ENCODE assay signal across 15 cellular contexts in the genomic region with DNA sequence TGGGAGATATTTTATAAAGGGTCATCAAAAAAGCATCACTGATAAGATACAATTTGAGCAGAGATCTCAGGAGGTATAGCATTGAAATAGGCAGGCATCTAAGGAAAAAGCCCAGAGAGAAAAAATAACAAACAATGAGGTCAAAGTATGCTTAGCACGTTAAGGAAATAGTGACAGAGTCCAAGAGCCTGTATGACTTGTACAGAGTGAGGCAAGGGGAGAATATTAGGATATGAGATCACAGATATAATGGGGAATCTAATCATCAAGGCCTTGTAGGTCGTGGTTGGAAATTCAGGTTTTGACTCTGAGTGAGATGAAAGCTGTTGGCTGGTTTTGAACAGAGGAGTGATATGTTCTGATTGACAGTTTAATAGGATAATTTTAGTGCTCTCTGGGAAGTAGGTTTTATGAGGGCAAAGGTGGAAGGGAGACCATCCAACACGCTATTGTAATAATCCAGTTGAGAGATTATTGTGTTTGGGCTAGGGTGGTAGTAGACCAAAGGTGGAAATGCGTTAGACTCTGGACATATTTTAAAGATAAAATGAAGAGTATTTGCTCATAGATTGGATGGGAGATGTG.
DNase-seq lines count a peak whose midpoint lies in the region; ATAC-seq and TF ChIP-seq lines count a peak whose summit lies in the region.
"Had no signal": no experiment of that assay in that cellular context is flagged by ENCODE, and none has a peak within 500 bp of the region (broad histone marks: within the 10 kb centered on the region; RNA-seq: fewer than 3 reads in every experiment).

No MANE protein-coding gene starts in this region.

- H3K9me3 Mint-ChIP-seq in CD8-positive, alpha-beta T cell = peaks cover 22% of the 10 kb centered on the region

- no peaks in the 10 kb centered on the region for H3K79me2 ChIP-seq in hepatocyte

- CTCF ChIA-PET in CD8-positive, alpha-beta T cell (lab: Charles Lee) = no interaction called here

- WGBS in hepatocyte (ENCODE audit: low lambda C conversion rate, missing lambda C conversion rate) = 37% methylated on average over 4 of the region's 4 CpGs

- no peaks in the 10 kb centered on the region for H3K4me1 ChIP-seq in hepatocyte (ENCODE audit: insufficient read depth)
- H3K4me1 ChIP-seq in CD8-positive, alpha-beta T cell (ENCODE audit: insufficient read depth, low read length) = no peaks in the 10 kb centered on the region
- H3K4me1 ChIP-seq: A549, BE2C had no signal

- no peaks in the 10 kb centered on the region for H3K9me3 ChIP-seq in hepatocyte (ENCODE audit: low read depth)
- no peaks in the 10 kb centered on the region for H3K9me3 ChIP-seq in CD8-positive, alpha-beta T cell (ENCODE audit: low read length)
- H3K9me3 ChIP-seq: A549, BE2C had no signal

- no peaks in the 10 kb centered on the region for H3K27me3 Mint-ChIP-seq in CD8-positive, alpha-beta T cell (ENCODE audit: low read depth)
- H3K27me3 Mint-ChIP-seq: CD4-positive, alpha-beta memory T cell had no signal

- no peaks in the 10 kb centered on the region for H4K20me1 ChIP-seq in hepatocyte (ENCODE audit: insufficient read depth, poor library complexity, severe bottlenecking)

- POLR2A ChIA-PET in CD8-positive, alpha-beta T cell (lab: Charles Lee) = no interaction called here

- no peak overlapping the region for H2AFZ ChIP-seq in hepatocyte

- no peaks in the 10 kb centered on the region for H3K9me2 ChIP-seq in hepatocyte (replicated peaks; ENCODE audit: insufficient read depth)

- no peaks in the 10 kb centered on the region for H3K36me3 ChIP-seq in hepatocyte (replicated peaks; ENCODE audit: insufficient read depth, low read depth)
- no peaks in the 10 kb centered on the region for H3K36me3 ChIP-seq in CD8-positive, alpha-beta T cell (ENCODE audit: insufficient read depth, low read length)
- H3K36me3 ChIP-seq: BE2C had no signal

- intact Hi-C loops in sciatic nerve (cut with DNase I) = no loop called here
- intact Hi-C loops in CD8-positive, alpha-beta T cell (cut with DNase I, micrococcal nuclease) = no loop called here

- no peaks in the 10 kb centered on the region for H3K27me3 ChIP-seq in hepatocyte
- no peaks in the 10 kb centered on the region for H3K27me3 ChIP-seq in CD8-positive, alpha-beta T cell (ENCODE audit: insufficient read depth, low read length)
- H3K27me3 ChIP-seq: BE2C had no signal

- no peak for ATAC-seq in sciatic nerve
- ATAC-seq in CD8-positive, alpha-beta T cell = no peak
- ATAC-seq: A549, HepG2 had no signal

- peak; percentile 14 for DNase-seq in HT-29 (ENCODE audit: low spot score)
- DNase-seq in NCI-H226 = peak; percentile 43
- DNase-seq in hepatocyte (ENCODE audit: low spot score) = peak; percentile 35
- no peak for DNase-seq in SIG-M5 treated with dmso at 0.1 percent for 504 hours (lab: John Stamatoyannopoulos, UW; ENCODE audit: unreplicated experiment)
- DNase-seq in sciatic nerve (ENCODE audit: low spot score) = no peak
- DNase-seq in CD8-positive, alpha-beta T cell = no peak
- no peak for DNase-seq in activated CD8-positive, alpha-beta memory T cell treated with anti-CD3 and anti-CD28 coated beads for 24 hours
- DNase-seq: BE2C; CD4-positive, alpha-beta memory T cell; DMS53; GOT3; H9 had no signal

- no peaks in the 10 kb centered on the region for H3K4me1 Mint-ChIP-seq in CD8-positive, alpha-beta T cell (ENCODE audit: low read depth)
- H3K4me1 Mint-ChIP-seq: CD4-positive, alpha-beta memory T cell had no signal

- no peak overlapping the region for H3K4me3 ChIP-seq in hepatocyte
- H3K4me3 ChIP-seq in CD8-positive, alpha-beta T cell (ENCODE audit: low read depth, low read length) = no peak overlapping the region
- H3K4me3 ChIP-seq: A549 had no signal

- H3K27ac ChIP-seq in hepatocyte = peak overlapping the region; percentile 71
- H3K27ac ChIP-seq in CD8-positive, alpha-beta T cell (ENCODE audit: low read depth, low read length) = no peak overlapping the region
- H3K27ac ChIP-seq: A549, C4-2B had no signal

- H3K4me2 ChIP-seq in hepatocyte = no peak overlapping the region
- H3K4me2 ChIP-seq: A549 had no signal

- TF ChIP-seq CTCF in hepatocyte (IDR thresholded peaks at IDR 0.05; ENCODE audit: poor library complexity) = no peak
- no peak for TF ChIP-seq CTCF in CD8-positive, alpha-beta T cell (IDR thresholded peaks at IDR 0.05)

- H3K36me3 Mint-ChIP-seq in CD8-positive, alpha-beta T cell = no peaks in the 10 kb centered on the region
- H3K36me3 Mint-ChIP-seq: CD4-positive, alpha-beta memory T cell had no signal

- H3K27ac Mint-ChIP-seq in CD8-positive, alpha-beta T cell = no peak overlapping the region

- H3K4me3 Mint-ChIP-seq in CD8-positive, alpha-beta T cell = no peak overlapping the region
- H3K4me3 Mint-ChIP-seq: CD4-positive, alpha-beta memory T cell; H9 had no signal

Comparison
In these comparisons a context has a peak if more than half of its experiments do, and no peak if none do; other contexts are left out.
1. DNase-seq: peak in HT-29 (single experiment), NCI-H226 (single experiment) and hepatocyte (single experiment); none in SIG-M5 treated with dmso at 0.1 percent for 504 hours (single experiment), sciatic nerve (single experiment), CD8-positive, alpha-beta T cell (0 of 7) and activated CD8-positive, alpha-beta memory T cell treated with anti-CD3 and anti-CD28 coated beads for 24 hours (single experiment).